8 cellular contexts compared by ENCODE assay signal in genomic region chrX:55451990-55452824, GRCh38. TPM values are rescaled to one million over a fixed set of nuclear protein-coding genes. Genes with fewer than 3 reads are reported as not detected.
A peak's percentile ranks its signal among the peaks of the same experiment; 100 is the strongest.
DNase-seq lines count a peak whose midpoint lies in the region; ATAC-seq, FAIRE-seq and TF ChIP-seq lines count a peak whose summit lies in the region.

Gene MAGEH1, plus strand, starts transcription at chrX:55452127. Its CDS starts 248 bp downstream, at chrX:55452375.

- FAIRE-seq in HTR-8/SVneo (lab: Jason Lieb, UNC), result no peak

- H3K36me3 ChIP-seq in Caco-2 (ENCODE audit: control insufficient read depth, insufficient read depth, low read length), result no peaks in the 10 kb centered on the region

- ATAC-seq in natural killer cell, result peak; percentile 88 to 93 (median 91)

- H3K4me3 Mint-ChIP-seq in Caco-2 (ENCODE audit: unreplicated experiment), result peak within 1 kb of the TSS; percentile 24
- peak within 1 kb of the TSS; percentile 93 for H3K4me3 Mint-ChIP-seq in natural killer cell

- H3K4me3 ChIP-seq in Caco-2 (ENCODE audit: low read depth, low read length), result no peak within 1 kb of the TSS

- intact Hi-C loops in Caco-2 (cut with micrococcal nuclease; ENCODE audit: unreplicated experiment), result no loop called here
- intact Hi-C loops in natural killer cell (cut with micrococcal nuclease), result no loop called here

- no peaks in the 10 kb centered on the region for H3K4me1 ChIP-seq in Caco-2

- POLR2A ChIA-PET in Caco-2 (lab: Charles Lee), result interaction anchor here (0.6 kb wide), 1 partner anchor 251 kb away, joined by 3 read pairs; no protein-coding TSS in a partner anchor

- no peaks in the 10 kb centered on the region for H3K9me3 Mint-ChIP-seq in Caco-2 (ENCODE audit: unreplicated experiment)
- H3K9me3 Mint-ChIP-seq in natural killer cell, result no peaks in the 10 kb centered on the region

- BruUV-seq in Caco-2 (replicated peaks; lab: Mats Ljungman, UMichigan), result no TSS peak

- H3K27me3 Mint-ChIP-seq in Caco-2 (ENCODE audit: insufficient read depth, unreplicated experiment) (no peaks in the 10 kb centered on the region), natural killer cell (ENCODE audit: low read depth in 2 of 2) (peaks cover 4 to 10% of the 10 kb centered on the region in 2 donors)

- H3K36me3 Mint-ChIP-seq in Caco-2 (ENCODE audit: insufficient read depth, unreplicated experiment), result no peaks in the 10 kb centered on the region
- no peaks in the 10 kb centered on the region for H3K36me3 Mint-ChIP-seq in natural killer cell

- TF ChIP-seq CTCF in Caco-2 (IDR thresholded peaks at IDR 0.05; ENCODE audit: insufficient read depth in 1 of 2, low read depth in 1 of 2, low read length in 1 of 2, severe bottlenecking in 1 of 2, unreplicated experiment in 1 of 2) (no peak), GM20000 (IDR thresholded peaks at IDR 0.05; ENCODE audit: extremely low read depth, missing control alignments) (no peak), natural killer cell (IDR thresholded peaks at IDR 0.05) (no peak)

- H3K4me1 Mint-ChIP-seq in Caco-2 (ENCODE audit: low read depth, unreplicated experiment), result no peaks in the 10 kb centered on the region
- H3K4me1 Mint-ChIP-seq in natural killer cell, result peaks cover 18 to 24% of the 10 kb centered on the region in 2 donors

- DNase-seq in Caco-2 (no peak), GM20000 (ENCODE audit: low spot score) (peak; percentile 76), HTR-8/SVneo (ENCODE audit: insufficient read length, low spot score) (peak; percentile 34), SHP77 (lab: John Stamatoyannopoulos, UW) (peak; percentile 83 to 91), fibroblast of peridontal ligament (ENCODE audit: extremely low read depth) (peak; percentile 80), natural killer cell (peak; percentile 53)
- DNase-seq in activated T-helper 9 cell treated with anti-CD3 and anti-CD28 coated beads, Interleukin-2, amount 50 U/mL, for 16 hours (ENCODE audit: low read depth), result peak; percentile 60
- peak; percentile 64 to 81 (median 74) for DNase-seq in stimulated activated naive CD4-positive, alpha-beta T cell (lab: John Stamatoyannopoulos, UW)

- H3K27ac Mint-ChIP-seq in Caco-2 (ENCODE audit: unreplicated experiment), result no peak within 1 kb of the TSS
- H3K27ac Mint-ChIP-seq in natural killer cell, result peak within 1 kb of the TSS; percentile 90 to 93

- no peaks in the 10 kb centered on the region for H3K9me3 ChIP-seq in Caco-2

- H3K27me3 ChIP-seq in Caco-2 (replicated peaks; ENCODE audit: control insufficient read depth, insufficient read depth, low read length), result no peaks in the 10 kb centered on the region

- CTCF ChIA-PET in Caco-2 (lab: Charles Lee), result no interaction called here

RNA-seq across cellular contexts. Expression of gene MAGEH1, which starts in this region (rescaled TPM):
- total RNA-seq in Caco-2 (2022) (not detected in 2 replicates), natural killer cell (10 to 100 TPM; 10.7 to 13.0 (median 12.9) TPM)

Comparison
In these comparisons a context has a peak if more than half of its experiments do, and no peak if none do; other contexts are left out.
1. RNA of gene MAGEH1 (total RNA-seq): 10.7 to 13.0 TPM in natural killer cell; not detected in Caco-2; every median in the first group is over 10 times any median in the second.
2. DNase-seq: peak in GM20000 (single experiment), HTR-8/SVneo (single experiment), SHP77 (2 of 2), activated T-helper 9 cell treated with anti-CD3 and anti-CD28 coated beads, Interleukin-2, amount 50 U/mL, for 16 hours (single experiment), fibroblast of peridontal ligament (single experiment), natural killer cell (single experiment) and stimulated activated naive CD4-positive, alpha-beta T cell (6 of 6); none in Caco-2 (0 of 2).